In genomic region chr3:195116393-195117185, GRCh38 we compare ENCODE assay signal across 10 cellular contexts.
"Had no signal": no experiment of that assay in that cellular context is flagged by ENCODE, and none has a peak within 500 bp of the region (broad histone marks: within the 10 kb centered on the region; RNA-seq: fewer than 3 reads in every experiment).

No MANE protein-coding gene starts in this region.

- H3K9me3 Mint-ChIP-seq: activated CD4-positive, alpha-beta T cell treated with anti-CD3 and anti-CD28 coated beads, Interleukin-2, amount 10 ng/mL, durations not matched to agents 7 days and 5 days; stimulated activated naive CD8-positive, alpha-beta T cell treated with anti-CD3 and anti-CD28 coated beads, Interleukin-15, Interleukin-2, amounts not matched to agents 100 ng/mL and 50 ng/mL, for 24 hours had no signal

- H3K4me3 ChIP-seq: esophagus muscularis mucosa, ovary, testis had no signal

- H3K27me3 ChIP-seq: esophagus muscularis mucosa, ovary, testis had no signal

- H3K36me3 ChIP-seq: esophagus muscularis mucosa, ovary had no signal

- H3K27ac ChIP-seq: esophagus muscularis mucosa, ovary, testis had no signal

- DNase-seq: activated CD4-positive, alpha-beta T cell treated with anti-CD3 and anti-CD28 coated beads, Interleukin-2, amount 10 ng/mL, durations not matched to agents 7 days and 5 days; activated naive CD4-positive, alpha-beta T cell treated with anti-CD3 and anti-CD28 coated beads, Interleukin-2, amount 50 U/mL, for 16 hours; central memory CD4-positive, alpha-beta T cell; cortex of kidney; glutamatergic neuron; ovary; stimulated activated CD4-positive, alpha-beta T cell treated with anti-CD3 and anti-CD28 coated beads, Interleukin-2, amount 100 ng/mL, for 48 hours; testis had no signal

- H3K27ac Mint-ChIP-seq: activated CD4-positive, alpha-beta T cell treated with anti-CD3 and anti-CD28 coated beads, Interleukin-2, amount 10 ng/mL, durations not matched to agents 7 days and 5 days; stimulated activated naive CD8-positive, alpha-beta T cell treated with anti-CD3 and anti-CD28 coated beads, Interleukin-15, Interleukin-2, amounts not matched to agents 100 ng/mL and 50 ng/mL, for 24 hours had no signal

- H3K27me3 Mint-ChIP-seq: activated CD4-positive, alpha-beta T cell treated with anti-CD3 and anti-CD28 coated beads, Interleukin-2, amount 10 ng/mL, durations not matched to agents 7 days and 5 days; stimulated activated naive CD8-positive, alpha-beta T cell treated with anti-CD3 and anti-CD28 coated beads, Interleukin-15, Interleukin-2, amounts not matched to agents 100 ng/mL and 50 ng/mL, for 24 hours had no signal

- H3K4me1 Mint-ChIP-seq: activated CD4-positive, alpha-beta T cell treated with anti-CD3 and anti-CD28 coated beads, Interleukin-2, amount 10 ng/mL, durations not matched to agents 7 days and 5 days had no signal

- H3K9me3 ChIP-seq: esophagus muscularis mucosa, ovary, testis had no signal

- H3K4me3 Mint-ChIP-seq: activated CD4-positive, alpha-beta T cell treated with anti-CD3 and anti-CD28 coated beads, Interleukin-2, amount 10 ng/mL, durations not matched to agents 7 days and 5 days; stimulated activated naive CD8-positive, alpha-beta T cell treated with anti-CD3 and anti-CD28 coated beads, Interleukin-15, Interleukin-2, amounts not matched to agents 100 ng/mL and 50 ng/mL, for 24 hours had no signal
